Comparison of ENCODE assay signal across 1 cellular context in genomic region chr4:15855804-15856475, GRCh38.
TF ChIP-seq lines count a peak whose summit lies in the region.

No MANE protein-coding gene starts in this region.

TF ChIP-seq in H1, 55 proteins besides CTCF, POLR2A, EP300 and RAD21 (continued from another document):
- TF ChIP-seq NRF1 (IDR thresholded peaks at IDR 0.05; ENCODE audit: low read depth, low read length) = no peak
- TF ChIP-seq HDAC2 (IDR thresholded peaks at IDR 0.05; ENCODE audit: borderline replicate concordance in 1 of 2, low read depth in 2 of 2, low read length in 2 of 2) = no peak
- TF ChIP-seq GTF2F1 (IDR thresholded peaks at IDR 0.05; ENCODE audit: borderline replicate concordance, low read depth, low read length) = no peak
- TF ChIP-seq TAF1 (IDR thresholded peaks at IDR 0.05; ENCODE audit: low read depth, low read length) = no peak
- no peak for TF ChIP-seq ATF3 (IDR thresholded peaks at IDR 0.05; ENCODE audit: insufficient read depth, low read depth, low read length)
